28 cellular contexts compared by ENCODE assay signal in genomic region chr15:99410477-99410876, GRCh38.
A peak's percentile ranks its signal among the peaks of the same experiment; 100 is the strongest.
DNase-seq lines count a peak whose midpoint lies in the region; ATAC-seq and TF ChIP-seq lines count a peak whose summit lies in the region.
"Had no signal": no experiment of that assay in that cellular context is flagged by ENCODE, and none has a peak within 500 bp of the region (broad histone marks: within the 10 kb centered on the region; RNA-seq: fewer than 3 reads in every experiment).

No MANE protein-coding gene starts in this region.

- peak overlapping the region in 9 of 11 experiments; percentile 5 to 72 (median 45); a peak in 11 of 22 replicates for H3K27ac ChIP-seq in BLaER1 treated with 17β-estradiol and CSF1 and Interleukin-3, amounts not matched to agents 10 nM and 100 nM
- no peak overlapping the region for H3K27ac ChIP-seq in coronary artery
- H3K27ac ChIP-seq in heart left ventricle, result no peak overlapping the region
- H3K27ac ChIP-seq: breast epithelium, C4-2B, right atrium auricular region, thoracic aorta had no signal

- H3K36me3 ChIP-seq in BLaER1 treated with 17β-estradiol and CSF1 and Interleukin-3, amounts not matched to agents 10 nM and 100 nM, result no peaks in the 10 kb centered on the region
- no peaks in the 10 kb centered on the region for H3K36me3 ChIP-seq in heart left ventricle
- H3K36me3 ChIP-seq: breast epithelium, right atrium auricular region, thoracic aorta, uterus had no signal

- no peak for TF ChIP-seq POLR2A in heart left ventricle (IDR thresholded peaks at IDR 0.05)

- no peak overlapping the region for H3K4me3 ChIP-seq in BLaER1 treated with 17β-estradiol and CSF1 and Interleukin-3, amounts not matched to agents 10 nM and 100 nM
- H3K4me3 ChIP-seq in coronary artery, result no peak overlapping the region
- no peak overlapping the region for H3K4me3 ChIP-seq in heart left ventricle
- H3K4me3 ChIP-seq: breast epithelium, GM12878, right atrium auricular region, thoracic aorta, uterus had no signal

- peak overlapping the region in 6 of 11 experiments; percentile 2 to 91 (median 86); a peak in 8 of 22 replicates for H3K4me2 ChIP-seq in BLaER1 treated with 17β-estradiol and CSF1 and Interleukin-3, amounts not matched to agents 10 nM and 100 nM

- TF ChIP-seq CTCF in GM13976 (IDR thresholded peaks at IDR 0.05; ENCODE audit: borderline replicate concordance, control extremely low read depth, extremely low read depth, insufficient read depth, missing control alignments) (no peak), coronary artery (IDR thresholded peaks at IDR 0.05) (no peak), heart left ventricle (IDR thresholded peaks at IDR 0.05) (no peak)

- no peaks in the 10 kb centered on the region for H4K20me1 ChIP-seq in BLaER1 treated with 17β-estradiol and CSF1 and Interleukin-3, amounts not matched to agents 10 nM and 100 nM

- no peak for ATAC-seq in GM18870 (IDR thresholded peaks at IDR 0.05; ENCODE audit: unreplicated experiment)
- ATAC-seq in heart left ventricle, result no peak
- no peak for ATAC-seq in HG03097 (IDR thresholded peaks at IDR 0.05; ENCODE audit: low FRiP score, unreplicated experiment)
- ATAC-seq: GM12878, HepG2, left colon, SK-N-SH treated with all-trans-retinoic acid at 6 μM for 48 hours, T-helper 17 cell had no signal

- peak; percentile 18 for DNase-seq in GM13976 (ENCODE audit: low spot score)
- DNase-seq in coronary artery (ENCODE audit: low spot score), result peak; percentile 54
- DNase-seq in posterior cingulate gyrus, result peak in 7 of 10 donors; percentile 47 to 93 (median 73)
- no peak for DNase-seq in heart left ventricle
- DNase-seq: activated CD4-positive, CD25-positive, alpha-beta regulatory T cell; activated effector memory CD4-positive, alpha-beta T cell treated with anti-CD3 and anti-CD28 coated beads, Interleukin-2, amount 50 U/mL, for 16 hours; activated naive CD8-positive, alpha-beta T cell treated with anti-CD3 and anti-CD28 coated beads for 36 hours; effector CD4-positive, alpha-beta T cell; HCEC 1CT; immature natural killer cell; Karpas-422; left colon; NCI-H1417; NCI-H2029; NCI-H526; small intestine; T-helper 17 cell; uterus had no signal

- peaks cover 0 to 9% (median 0%) of the 10 kb centered on the region in 11 experiments; a peak in 2 of 22 replicates for H3K9me3 ChIP-seq in BLaER1 treated with 17β-estradiol and CSF1 and Interleukin-3, amounts not matched to agents 10 nM and 100 nM (replicated peaks in 1 of 11)
- H3K9me3 ChIP-seq in heart left ventricle, result no peaks in the 10 kb centered on the region
- H3K9me3 ChIP-seq: breast epithelium, right atrium auricular region, thoracic aorta, uterus had no signal

- peak overlapping the region in 1 of 11 experiments; percentile 18; a peak in 1 of 22 replicates for H3K9ac ChIP-seq in BLaER1 treated with 17β-estradiol and CSF1 and Interleukin-3, amounts not matched to agents 10 nM and 100 nM

- H3K4me1 ChIP-seq in BLaER1 treated with 17β-estradiol and CSF1 and Interleukin-3, amounts not matched to agents 10 nM and 100 nM, result peaks cover 38 to 86% (median 74%) of the 10 kb centered on the region in 10 experiments
- H3K4me1 ChIP-seq in heart left ventricle, result peaks cover 0 to 33% (median 22%) of the 10 kb centered on the region in 12 donors

- in situ Hi-C loops in GM13976 (cut with MboI; ENCODE audit: low sequenced_read_pairs, unreplicated experiment), result no loop called here

- H3K27me3 ChIP-seq in BLaER1 treated with 17β-estradiol and CSF1 and Interleukin-3, amounts not matched to agents 10 nM and 100 nM, result no peaks in the 10 kb centered on the region
- no peaks in the 10 kb centered on the region for H3K27me3 ChIP-seq in heart left ventricle
- H3K27me3 ChIP-seq: breast epithelium, right atrium auricular region, uterus had no signal

- intact Hi-C loops in posterior cingulate gyrus (cut with DNase I), result no loop called here
- intact Hi-C loops in heart left ventricle (cut with DNase I), result loop anchor here in 2 of 10 donors (5.0 to 10.0 kb wide), 2 partner anchors 74 to 152 kb away; no protein-coding TSS in a partner anchor

- WGBS in heart left ventricle, 4 donors, result 90 to 97% (median 92%) methylated on average over 4 of the region's 4 CpGs

Comparison
In these comparisons a context has a peak if more than half of its experiments do, and no peak if none do; other contexts are left out.
1. H3K27ac ChIP-seq: peak in BLaER1 treated with 17β-estradiol and CSF1 and Interleukin-3, amounts not matched to agents 10 nM and 100 nM (9 of 11); none in coronary artery (0 of 2) and heart left ventricle (0 of 12).
2. DNase-seq: peak in GM13976 (single experiment), coronary artery (single experiment) and posterior cingulate gyrus (7 of 10); none in heart left ventricle (0 of 5).